7 cellular contexts compared by ENCODE assay signal in genomic region chr1:9722378-9722749, GRCh38.
"Had no signal": no experiment of that assay in that cellular context is flagged by ENCODE, and none has a peak within 500 bp of the region (broad histone marks: within the 10 kb centered on the region; RNA-seq: fewer than 3 reads in every experiment).

No MANE protein-coding gene starts in this region.

- H3K27me3 ChIP-seq: esophagus muscularis mucosa, hepatocyte, tibial artery, uterus had no signal

- H3K4me3 Mint-ChIP-seq: activated naive CD4-positive, alpha-beta T cell treated with anti-CD3 and anti-CD28 coated beads for 36 hours had no signal

- H3K36me3 ChIP-seq: uterus had no signal

- H3K4me3 ChIP-seq: esophagus muscularis mucosa, hepatocyte, lung, tibial artery, uterus had no signal

- H3K27ac Mint-ChIP-seq: activated naive CD4-positive, alpha-beta T cell treated with anti-CD3 and anti-CD28 coated beads for 36 hours had no signal

- DNase-seq: amniotic stem cell, tibial artery, uterus had no signal
